ENCODE assay signal across 8 cellular contexts in the genomic region with DNA sequence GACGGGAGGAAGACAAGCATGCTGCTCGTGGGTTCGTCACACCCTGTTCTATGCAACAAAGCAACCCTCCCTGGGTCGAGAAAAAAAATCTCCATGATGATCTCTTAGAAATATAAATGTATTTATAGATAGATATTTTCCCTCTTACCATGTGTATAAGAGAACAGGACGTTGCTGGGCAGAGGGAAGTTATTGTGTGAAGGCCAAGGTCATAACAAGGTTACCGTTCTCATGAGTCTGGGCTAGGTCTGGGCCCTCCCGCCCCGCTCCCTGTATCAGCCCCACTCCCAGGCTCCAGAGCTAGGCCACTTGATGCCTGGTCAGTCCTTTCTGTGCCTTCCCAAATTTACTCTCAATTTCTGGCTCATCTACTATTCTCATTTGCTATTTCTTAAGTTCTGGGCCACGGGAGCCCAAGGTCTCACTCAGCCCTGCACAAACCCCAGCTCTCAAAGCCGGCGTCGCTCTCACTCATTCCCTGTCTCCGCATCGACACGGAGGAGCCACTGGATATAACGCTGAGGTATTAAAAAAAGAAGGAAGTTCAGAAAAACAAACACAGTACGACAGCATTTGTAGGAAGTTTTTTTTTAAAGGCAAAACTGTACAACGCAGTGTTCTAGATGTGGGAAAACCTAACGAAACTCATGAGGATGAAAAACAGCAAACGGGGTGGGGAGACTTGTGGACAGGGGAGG.
DNase-seq lines count a peak whose midpoint lies in the region; ATAC-seq, FAIRE-seq and TF ChIP-seq lines count a peak whose summit lies in the region.

No MANE protein-coding gene starts in this region.

- peak overlapping the region; percentile 86 for H3K27ac Mint-ChIP-seq in nephron progenitor cell

- no peak for TF ChIP-seq CTCF in endothelial cell of umbilical vein (IDR thresholded peaks at IDR 0.05; ENCODE audit: extremely low read depth in 1 of 2, insufficient read depth in 1 of 2, low read depth in 1 of 2, low read length in 2 of 2)
- no peak for TF ChIP-seq CTCF in nephron progenitor cell (IDR thresholded peaks at IDR 0.05)

- H3K27me3 Mint-ChIP-seq in nephron progenitor cell (ENCODE audit: low read depth, poor library complexity): peaks cover 12% of the 10 kb centered on the region

- BruUV-seq in endothelial cell of umbilical vein (replicated peaks; lab: Mats Ljungman, UMichigan): no TSS peak

- peak overlapping the region; percentile 57 for H3K4me2 ChIP-seq in endothelial cell of umbilical vein (ENCODE audit: insufficient read depth, low read length)

- no peaks in the 10 kb centered on the region for H4K20me1 ChIP-seq in endothelial cell of umbilical vein (replicated peaks; ENCODE audit: control insufficient read depth, extremely low read depth, insufficient read depth, low read length)

- no peaks in the 10 kb centered on the region for H3K36me3 ChIP-seq in endothelial cell of umbilical vein (ENCODE audit: control insufficient read depth in 2 of 2, extremely low read depth in 1 of 2, insufficient read depth in 2 of 2, low read length in 2 of 2)

- H3K9ac ChIP-seq in endothelial cell of umbilical vein (replicated peaks; ENCODE audit: extremely low read depth, insufficient read depth, low read length): peak overlapping the region; percentile 14

- DNase-seq in NCI-H2107 treated with DMSO at 0.1 percent for 48 hours (lab: John Stamatoyannopoulos, UW; ENCODE audit: unreplicated experiment): peak; percentile 24
- DNase-seq in NCI-H2107 (lab: John Stamatoyannopoulos, UW): no peak
- DNase-seq in T-helper 9 cell: peak; percentile 7
- peak; percentile 69 for DNase-seq in endothelial cell of umbilical vein (ENCODE audit: low read depth, low spot score)
- DNase-seq in nephron progenitor cell: no peak
- DNase-seq in T1000 (lab: John Stamatoyannopoulos, UW): no peak

- peak overlapping the region; percentile 0 for H3K27ac ChIP-seq in endothelial cell of umbilical vein (ENCODE audit: insufficient read depth, low read depth, low read length)

- CTCF ChIA-PET in endothelial cell of umbilical vein (lab: Charles Lee): interaction anchor here (0.8 to 1.0 kb wide), 3 partner anchors 10 to 55 kb away, joined by 3 to 4 read pairs (median 4); no protein-coding TSS in a partner anchor

- H3K27me3 ChIP-seq in endothelial cell of umbilical vein (ENCODE audit: control insufficient read depth in 2 of 2, insufficient read depth in 2 of 2, low read length in 2 of 2): no peaks in the 10 kb centered on the region

- POLR2A ChIA-PET in endothelial cell of umbilical vein (lab: Charles Lee): no interaction called here

- no peak for FAIRE-seq in endothelial cell of umbilical vein (lab: Jason Lieb, UNC)

- H3K79me2 ChIP-seq in endothelial cell of umbilical vein (ENCODE audit: control insufficient read depth, insufficient read depth, low read length): no peaks in the 10 kb centered on the region

- intact Hi-C loops in endothelial cell of umbilical vein (cut with micrococcal nuclease): loop anchor here (2.0 kb wide), 1 partner anchor 31 kb away; no protein-coding TSS in a partner anchor

- TF ChIP-seq POLR2A in endothelial cell of umbilical vein (IDR thresholded peaks at IDR 0.05; ENCODE audit: low read depth, low read length): no peak

- H3K4me3 ChIP-seq in endothelial cell of umbilical vein (replicated peaks in 1 of 3; ENCODE audit: insufficient read depth in 1 of 3, low read depth in 1 of 3, low read length in 3 of 3): peak overlapping the region in 1 of 3 experiments; percentile 37

- H3K9me1 ChIP-seq in endothelial cell of umbilical vein (replicated peaks; ENCODE audit: control insufficient read depth, extremely low read depth, insufficient read depth, low read length): no peaks in the 10 kb centered on the region

- H3K4me1 Mint-ChIP-seq in nephron progenitor cell: peaks cover 99% of the 10 kb centered on the region

- peaks cover 6% of the 10 kb centered on the region for H3K4me1 ChIP-seq in endothelial cell of umbilical vein (ENCODE audit: control insufficient read depth, extremely low read depth, insufficient read depth, low read length)

- no peak for ATAC-seq in GM19452 (IDR thresholded peaks at IDR 0.05; ENCODE audit: unreplicated experiment)
- ATAC-seq in HG02798 (IDR thresholded peaks at IDR 0.05; ENCODE audit: poor library complexity, unreplicated experiment): no peak

- dilution Hi-C loops in endothelial cell of umbilical vein (cut with MboI; ENCODE audit: extremely low pct_ligation_motif_present, low sequenced_read_pairs): no loop called here

- H3K9me3 ChIP-seq in endothelial cell of umbilical vein (replicated peaks; ENCODE audit: control insufficient read depth, insufficient read depth, low read length): no peaks in the 10 kb centered on the region

- peak overlapping the region; percentile 22 for H2AFZ ChIP-seq in endothelial cell of umbilical vein (ENCODE audit: low read depth, low read length)

- H3K9me3 Mint-ChIP-seq in nephron progenitor cell: no peaks in the 10 kb centered on the region

- H3K4me3 Mint-ChIP-seq in nephron progenitor cell: peak overlapping the region; percentile 75

- H3K36me3 Mint-ChIP-seq in nephron progenitor cell (ENCODE audit: low read depth): peaks cover 4% of the 10 kb centered on the region

TF ChIP-seq in endothelial cell of umbilical vein, 7 proteins besides CTCF, POLR2A, EP300 and RAD21:
- TF ChIP-seq EZH2 (IDR thresholded peaks at IDR 0.05; ENCODE audit: borderline replicate concordance, low read depth, low read length, severe bottlenecking) (no peak), GATA2 (IDR thresholded peaks at IDR 0.05; ENCODE audit: insufficient read depth, insufficient read length, low read depth, low read length) (no peak), FOS (IDR thresholded peaks at IDR 0.05; ENCODE audit: borderline replicate concordance, insufficient read depth, low read length) (no peak), MAX (IDR thresholded peaks at IDR 0.05; ENCODE audit: insufficient read depth, insufficient read length) (no peak), MYC (IDR thresholded peaks at IDR 0.05; ENCODE audit: low read depth, low read length) (no peak), POLR2AphosphoS5 (IDR thresholded peaks at IDR 0.05; ENCODE audit: insufficient read depth, low read depth, low read length) (no peak), JUN (IDR thresholded peaks at IDR 0.05; ENCODE audit: borderline replicate concordance, insufficient read depth, insufficient read length, low read depth) (no peak)

Comparison
In these comparisons a context has a peak if more than half of its experiments do, and no peak if none do; other contexts are left out.
1. DNase-seq: peak in NCI-H2107 treated with DMSO at 0.1 percent for 48 hours (single experiment), T-helper 9 cell (single experiment) and endothelial cell of umbilical vein (single experiment); none in NCI-H2107 (single experiment), nephron progenitor cell (single experiment) and T1000 (single experiment).